8 cellular contexts compared by ENCODE assay signal in genomic region chrX:118348186-118348810, GRCh38. TPM values are rescaled to one million over a fixed set of nuclear protein-coding genes. Genes with fewer than 3 reads are reported as not detected.
DNase-seq lines count a peak whose midpoint lies in the region; TF ChIP-seq lines count a peak whose summit lies in the region.

No MANE protein-coding gene starts in this region.

- DNase-seq in NT2/D1 (ENCODE audit: low read depth, low spot score): no peak
- no peak for DNase-seq in effector memory CD4-positive, alpha-beta T cell
- no peak for DNase-seq in neuronal stem cell (ENCODE audit: low spot score)
- no peak for DNase-seq in SW 1271 (lab: John Stamatoyannopoulos, UW)
- no peak for DNase-seq in HuH-7.5 (ENCODE audit: low spot score)
- no peak for DNase-seq in ACHN
- DNase-seq in testis: no peak

- no peak for TF ChIP-seq CTCF in testis (IDR thresholded peaks at IDR 0.05)

- no peaks in the 10 kb centered on the region for H3K36me3 ChIP-seq in NT2/D1 (ENCODE audit: insufficient read depth, insufficient read length, low read length)
- H3K36me3 ChIP-seq in effector memory CD4-positive, alpha-beta T cell (ENCODE audit: control insufficient read depth, insufficient read depth, low read length): no peaks in the 10 kb centered on the region
- no peaks in the 10 kb centered on the region for H3K36me3 ChIP-seq in neuronal stem cell (replicated peaks in 1 of 2; ENCODE audit: control insufficient read depth in 2 of 2, insufficient read depth in 2 of 2, low read length in 2 of 2)
- no peaks in the 10 kb centered on the region for H3K36me3 ChIP-seq in testis (ENCODE audit: low read depth, missing control alignments)

- H3K9ac ChIP-seq in NT2/D1 (ENCODE audit: insufficient read length, low read depth) (peak overlapping the region; percentile 39), neuronal stem cell (ENCODE audit: low read depth, low read length, poor library complexity) (no peak overlapping the region)

- no peaks in the 10 kb centered on the region for H3K9me3 ChIP-seq in NT2/D1 (ENCODE audit: insufficient read depth, low read length)
- H3K9me3 ChIP-seq in effector memory CD4-positive, alpha-beta T cell (ENCODE audit: control insufficient read depth, low read length): no peaks in the 10 kb centered on the region
- H3K9me3 ChIP-seq in neuronal stem cell (replicated peaks in 1 of 2; ENCODE audit: control insufficient read depth in 2 of 2, insufficient read depth in 1 of 2, low read depth in 1 of 2, low read length in 2 of 2): no peaks in the 10 kb centered on the region
- H3K9me3 ChIP-seq in testis: no peaks in the 10 kb centered on the region

- H2BK5ac ChIP-seq in neuronal stem cell (ENCODE audit: low read length): no peak overlapping the region

- intact Hi-C loops in testis (cut with DNase I; ENCODE audit: low total_unique reads): no loop called here

- H3K4me2 ChIP-seq in neuronal stem cell (ENCODE audit: insufficient read depth, low read length, poor library complexity, severe bottlenecking): peak overlapping the region; percentile 18

- TF ChIP-seq POLR2A in testis (IDR thresholded peaks at IDR 0.05): no peak

- peak overlapping the region; percentile 25 for H3K27ac ChIP-seq in effector memory CD4-positive, alpha-beta T cell (ENCODE audit: insufficient read depth, low read length, poor library complexity, severe bottlenecking)
- no peak overlapping the region for H3K27ac ChIP-seq in neuronal stem cell (replicated peaks; ENCODE audit: low read length)
- H3K27ac ChIP-seq in testis: no peak overlapping the region

- no CpG with 5 or more reads among the region's 2 CpGs for WGBS in neuronal stem cell (ENCODE audit: extremely low coverage in 2 of 2, insufficient read length in 2 of 2, insufficient replicate concordance in 1 of 2), 2 donors
- 40 to 61% methylated on average over 2 of the region's 2 CpGs for WGBS in testis, 2 donors

- no peak overlapping the region for H3K4ac ChIP-seq in neuronal stem cell (ENCODE audit: low read length)

- in situ Hi-C loops in ACHN (cut with HindIII; ENCODE audit: low pct_ligation_motif_present, low pct_unique_long_range_greater_than_20kb, low sequenced_read_pairs): no loop called here

- no peak overlapping the region for H3K18ac ChIP-seq in neuronal stem cell (ENCODE audit: low read length)

- no peak overlapping the region for H4K8ac ChIP-seq in neuronal stem cell (ENCODE audit: low read depth, low read length)

- H3K4me1 ChIP-seq in NT2/D1 (ENCODE audit: insufficient read depth, insufficient read length) (no peaks in the 10 kb centered on the region), neuronal stem cell (ENCODE audit: control insufficient read depth in 2 of 2, insufficient read depth in 1 of 2, low read depth in 1 of 2, low read length in 2 of 2) (peaks cover 0 to 20% of the 10 kb centered on the region in 2 donors), testis (peaks cover 12% of the 10 kb centered on the region)
- peaks cover 9% of the 10 kb centered on the region for H3K4me1 ChIP-seq in effector memory CD4-positive, alpha-beta T cell (ENCODE audit: control insufficient read depth, insufficient read depth, low read length, poor library complexity, severe bottlenecking)

- H2BK12ac ChIP-seq in neuronal stem cell (ENCODE audit: low read length): no peak overlapping the region

- H3K4me3 ChIP-seq in GM08714 (ENCODE audit: low read length) (peak overlapping the region; percentile 66; the same call in 1 of the 2 replicates), NT2/D1 (ENCODE audit: insufficient read length, low read depth) (peak overlapping the region; percentile 71), neuronal stem cell (ENCODE audit: low read length in 2 of 2) (peak overlapping the region in 1 of 2 donors; percentile 74), testis (no peak overlapping the region)
- H3K4me3 ChIP-seq in effector memory CD4-positive, alpha-beta T cell (ENCODE audit: insufficient read depth, low read depth, low read length, poor library complexity, severe bottlenecking): peak overlapping the region; percentile 73

- no peak overlapping the region for H2AK5ac ChIP-seq in neuronal stem cell (ENCODE audit: low read depth, low read length)

- no peak overlapping the region for H3K23ac ChIP-seq in neuronal stem cell (ENCODE audit: low read depth, low read length, poor library complexity)

- H2BK15ac ChIP-seq in neuronal stem cell (ENCODE audit: low read length): no peak overlapping the region

- H4K91ac ChIP-seq in neuronal stem cell (ENCODE audit: low read depth, low read length, poor library complexity): no peak overlapping the region

- no peak overlapping the region for H2BK120ac ChIP-seq in neuronal stem cell (ENCODE audit: low read depth, low read length)

- H3K27me3 ChIP-seq in NT2/D1 (ENCODE audit: insufficient read depth, insufficient read length) (peaks cover 4% of the 10 kb centered on the region), neuronal stem cell (ENCODE audit: control insufficient read depth in 3 of 3, insufficient read depth in 3 of 3, low read depth in 1 of 3, low read length in 3 of 3) (no peaks in the 10 kb centered on the region), testis (no peaks in the 10 kb centered on the region)
- no peaks in the 10 kb centered on the region for H3K27me3 ChIP-seq in effector memory CD4-positive, alpha-beta T cell (replicated peaks; ENCODE audit: control insufficient read depth, insufficient read depth, low read length, poor library complexity, severe bottlenecking)

- H3K79me1 ChIP-seq in neuronal stem cell (ENCODE audit: low read depth, low read length): no peaks in the 10 kb centered on the region

- H3K14ac ChIP-seq in neuronal stem cell (ENCODE audit: low read length): no peak overlapping the region

- no peak overlapping the region for H2AFZ ChIP-seq in neuronal stem cell (ENCODE audit: low read length)

RNA-seq across cellular contexts. Expression of gene WDR44, which starts 2.4 kb away (rescaled TPM):
- polyA plus RNA-seq in neuronal stem cell (2013, experiment 1 of 2): 8.2 TPM
- polyA plus RNA-seq in neuronal stem cell (2013, experiment 2 of 2): 8.4 TPM
- 10 to 100 TPM; 25.0 to 26.8 TPM for total RNA-seq in testis
- polyA plus RNA-seq in testis (ENCODE audit: insufficient read depth, low read depth, low replicate concordance): 13.1 TPM

Comparison
In these comparisons a context has a peak if more than half of its experiments do, and no peak if none do; other contexts are left out.
1. H3K4me3 ChIP-seq: peak in GM08714 (single experiment), NT2/D1 (single experiment) and effector memory CD4-positive, alpha-beta T cell (single experiment); none in testis (0 of 2).